In the genomic region with DNA sequence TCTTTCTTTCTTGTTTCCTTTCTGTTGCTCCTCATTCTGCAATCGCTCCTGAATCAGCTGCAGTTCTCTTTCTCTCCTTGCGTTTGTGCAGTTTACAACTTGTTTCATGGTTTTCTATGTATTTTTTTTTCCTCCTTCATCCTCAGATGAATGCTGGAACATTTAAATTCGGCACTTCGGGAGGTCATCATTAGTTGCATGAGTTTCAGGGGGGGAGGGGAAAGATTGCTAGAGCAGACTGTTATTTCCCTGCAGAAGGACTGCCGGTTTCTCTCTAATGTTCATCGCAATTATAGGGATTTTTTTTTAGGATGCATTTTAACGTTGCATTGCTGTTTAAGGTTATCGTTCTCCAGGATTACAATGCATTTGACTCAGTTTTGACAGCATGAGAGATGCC, we compare ENCODE assay signal across 9 cellular contexts. TPM values are rescaled to one million over a fixed set of nuclear protein-coding genes. Genes with fewer than 3 reads are reported as not detected.
DNase-seq lines count a peak whose midpoint lies in the region; ATAC-seq and TF ChIP-seq lines count a peak whose summit lies in the region.
"Had no signal": no experiment of that assay in that cellular context is flagged by ENCODE, and none has a peak within 500 bp of the region (broad histone marks: within the 10 kb centered on the region; RNA-seq: fewer than 3 reads in every experiment).

No MANE protein-coding gene starts in this region.

- H3K4me1 ChIP-seq in hepatocyte (ENCODE audit: insufficient read depth) (peaks cover 25% of the 10 kb centered on the region), sigmoid colon (peaks cover 0 to 21% (median 9%) of the 10 kb centered on the region in 4 donors)

- no peak for ATAC-seq in GM21528 (IDR thresholded peaks at IDR 0.05; ENCODE audit: low FRiP score, unreplicated experiment)

- in situ Hi-C loops in G401 (cut with HindIII; ENCODE audit: low sequenced_read_pairs), result no loop called here

- H3K27me3 Mint-ChIP-seq in activated naive CD4-positive, alpha-beta T cell treated with anti-CD3 and anti-CD28 coated beads for 36 hours (ENCODE audit: low read depth), result peaks cover 33% of the 10 kb centered on the region

- DNase-seq in G401 (ENCODE audit: low spot score) (peak; percentile 65), amniotic epithelial cell (ENCODE audit: low read depth) (peak; percentile 21), hepatocyte (ENCODE audit: low spot score) (peak; percentile 5), sigmoid colon (no peak), NCI-H187 (lab: John Stamatoyannopoulos, UW) (no peak), NCI-H1417 treated with DMSO at 0.1 percent for 48 hours (lab: John Stamatoyannopoulos, UW) (no peak)
- DNase-seq in activated naive CD4-positive, alpha-beta T cell treated with anti-CD3 and anti-CD28 coated beads for 36 hours, result no peak
- DNase-seq: GF-D8 had no signal

- H3K4me1 Mint-ChIP-seq in activated naive CD4-positive, alpha-beta T cell treated with anti-CD3 and anti-CD28 coated beads for 36 hours (ENCODE audit: low read depth), result no peaks in the 10 kb centered on the region

- H3K27me3 ChIP-seq in hepatocyte (no peaks in the 10 kb centered on the region), sigmoid colon (no peaks in the 10 kb centered on the region)

- TF ChIP-seq CTCF in hepatocyte (IDR thresholded peaks at IDR 0.05; ENCODE audit: poor library complexity) (no peak), sigmoid colon (IDR thresholded peaks at IDR 0.05) (no peak)

- no peak overlapping the region for H3K27ac ChIP-seq in hepatocyte
- H3K27ac ChIP-seq in sigmoid colon, result peak overlapping the region; percentile 70 to 84 (median 77)

- peak overlapping the region; percentile 89 for H2AFZ ChIP-seq in hepatocyte

- peak overlapping the region; percentile 92 for H3K4me2 ChIP-seq in hepatocyte

- CTCF ChIA-PET in activated naive CD4-positive, alpha-beta T cell treated with anti-CD3 and anti-CD28 coated beads for 36 hours (lab: Charles Lee), result no interaction called here

- 6% methylated on average over 8 of the region's 8 CpGs for WGBS in hepatocyte (ENCODE audit: low lambda C conversion rate, missing lambda C conversion rate)
- 1 to 3% methylated on average over 8 of the region's 8 CpGs for WGBS in sigmoid colon, 2 donors

- intact Hi-C loops in sigmoid colon (cut with DNase I), result no loop called here
- intact Hi-C loops in activated naive CD4-positive, alpha-beta T cell treated with anti-CD3 and anti-CD28 coated beads for 36 hours (cut with micrococcal nuclease), result no loop called here

- H3K9me3 ChIP-seq in hepatocyte (ENCODE audit: low read depth), result no peaks in the 10 kb centered on the region
- no peaks in the 10 kb centered on the region for H3K9me3 ChIP-seq in sigmoid colon

- no peaks in the 10 kb centered on the region for H3K36me3 Mint-ChIP-seq in activated naive CD4-positive, alpha-beta T cell treated with anti-CD3 and anti-CD28 coated beads for 36 hours (ENCODE audit: low read depth)

- H3K27ac Mint-ChIP-seq in activated naive CD4-positive, alpha-beta T cell treated with anti-CD3 and anti-CD28 coated beads for 36 hours, result no peak overlapping the region

- H3K79me2 ChIP-seq in hepatocyte, result no peaks in the 10 kb centered on the region

- peak overlapping the region; percentile 19 for H3K4me3 ChIP-seq in hepatocyte
- H3K4me3 ChIP-seq in sigmoid colon, result peak overlapping the region; percentile 44 to 64 (median 60)

- H3K36me3 ChIP-seq in hepatocyte (replicated peaks; ENCODE audit: insufficient read depth, low read depth) (no peaks in the 10 kb centered on the region), sigmoid colon (no peaks in the 10 kb centered on the region)

- TF ChIP-seq POLR2A in sigmoid colon (IDR thresholded peaks at IDR 0.05), result no peak

- H3K9me3 Mint-ChIP-seq in activated naive CD4-positive, alpha-beta T cell treated with anti-CD3 and anti-CD28 coated beads for 36 hours, result no peaks in the 10 kb centered on the region

- no peak for TF ChIP-seq EP300 in sigmoid colon (IDR thresholded peaks at IDR 0.05)

- H4K20me1 ChIP-seq in hepatocyte (ENCODE audit: insufficient read depth, poor library complexity, severe bottlenecking), result no peaks in the 10 kb centered on the region

- H3K9me2 ChIP-seq in hepatocyte (replicated peaks; ENCODE audit: insufficient read depth), result no peaks in the 10 kb centered on the region

- no peak overlapping the region for H3K4me3 Mint-ChIP-seq in activated naive CD4-positive, alpha-beta T cell treated with anti-CD3 and anti-CD28 coated beads for 36 hours

RNA-seq across cellular contexts. Expression of gene TENM2, which starts 0.7 kb away (rescaled TPM):
- total RNA-seq in G401 (2014; rRNA removed; shearing (Covaris generic)), result 5.4 and 6.1 TPM in 2 replicates
- total RNA-seq in hepatocyte, result 0.92 and 1.6 TPM in 2 replicates
- polyA plus RNA-seq in hepatocyte, result 0.96 and 0.98 TPM in 2 replicates
- total RNA-seq in sigmoid colon, result 1 to 10 TPM in 2 of 4 donors, under 1 TPM in 2; 0.27 to 6.4 (median 1.1) TPM
- polyA plus RNA-seq in sigmoid colon, result under 1 TPM in 1 of 3 donors, not detected in 2; 0.31 TPM
- total RNA-seq in activated naive CD4-positive, alpha-beta T cell treated with anti-CD3 and anti-CD28 coated beads for 36 hours, result not detected

Comparison
In these comparisons a context has a peak if more than half of its experiments do, and no peak if none do; other contexts are left out.
1. DNase-seq: peak in G401 (single experiment), amniotic epithelial cell (single experiment) and hepatocyte (single experiment); none in sigmoid colon (single experiment), NCI-H187 (0 of 2), activated naive CD4-positive, alpha-beta T cell treated with anti-CD3 and anti-CD28 coated beads for 36 hours (single experiment) and NCI-H1417 treated with DMSO at 0.1 percent for 48 hours (single experiment).